Comparison of ENCODE assay signal across 8 cellular contexts in the genomic region with DNA sequence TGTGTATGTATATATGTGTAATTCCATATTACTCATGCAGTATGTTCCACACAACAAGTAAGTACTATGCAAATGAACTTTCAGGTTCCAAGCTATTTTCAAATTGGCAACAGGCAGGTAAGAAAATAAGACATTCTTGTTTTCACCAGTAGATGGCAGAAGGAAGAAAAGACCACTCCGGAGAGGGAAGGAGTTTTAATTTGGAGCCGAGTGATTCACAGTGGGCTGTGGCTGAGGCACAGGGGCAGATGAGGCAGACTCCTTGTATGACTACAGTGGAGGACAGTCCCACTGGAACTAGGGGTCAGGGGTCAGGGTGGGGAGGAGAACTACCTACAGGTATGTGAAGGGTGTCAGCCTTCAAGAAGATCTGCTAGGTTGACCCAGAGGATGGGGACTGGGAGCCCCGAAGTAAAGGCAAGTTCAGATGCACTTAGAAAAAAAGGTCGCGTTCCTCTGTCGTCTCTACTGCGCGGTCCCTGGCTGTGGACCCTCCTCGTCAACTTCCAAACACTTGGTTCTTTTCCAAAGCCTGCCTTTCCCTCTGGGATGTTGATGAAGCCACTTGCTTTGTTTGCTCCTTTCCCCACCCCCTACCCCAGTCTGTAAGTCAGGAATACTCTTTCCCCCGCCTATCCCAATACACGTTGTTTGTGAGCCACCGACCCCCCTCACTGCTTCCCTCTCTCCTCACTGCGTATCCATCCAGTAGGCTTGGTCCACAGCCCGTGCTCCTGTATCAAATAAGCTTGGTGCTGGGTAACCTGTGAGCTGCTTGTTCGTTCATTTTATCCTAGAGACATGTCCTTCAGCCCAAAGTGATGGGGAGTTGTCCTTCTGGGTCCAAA. TPM values are rescaled to one million over a fixed set of nuclear protein-coding genes. Genes with fewer than 3 reads are reported as not detected.
DNase-seq lines count a peak whose midpoint lies in the region; ATAC-seq and TF ChIP-seq lines count a peak whose summit lies in the region.

No MANE protein-coding gene starts in this region.

- POLR2A ChIA-PET in HEK293T (lab: Yijun Ruan, JAX), result interaction anchor here (0.8 to 3.4 kb wide), 5 partner anchors 40 to 118 kb away, joined by 3 to 24 read pairs (median 4); a partner anchor contains a TSS

- H3K4me1 ChIP-seq in DND-41 (ENCODE audit: insufficient read depth, low read length) (no peaks in the 10 kb centered on the region), esophagus squamous epithelium (peaks cover 0 to 48% (median 8%) of the 10 kb centered on the region in 3 donors), tibial artery (peaks cover 0 to 10% (median 0%) of the 10 kb centered on the region in 4 donors)

- H3K27ac Mint-ChIP-seq in natural killer cell treated with Interleukin-12 subunit alpha and Interleukin-12 subunit beta and Interleukin-15 and Interleukin-18, amount 100 ng/mL, for 72 hours, result no peak overlapping the region

- H2AFZ ChIP-seq in DND-41 (ENCODE audit: low read depth, low read length), result no peak overlapping the region

- DNase-seq in DND-41 (no peak), HEK293T (ENCODE audit: extremely low spot score) (peak; percentile 65), NCI-H446 treated with DMSO at 0.1 percent for 48 hours (lab: John Stamatoyannopoulos, UW) (peak; percentile 26), esophagus squamous epithelium (lab: John Stamatoyannopoulos, UW) (no peak), tibial artery (peak in 1 of 2 donors; percentile 72)
- DNase-seq in activated CD8-positive, alpha-beta memory T cell treated with anti-CD3 and anti-CD28 coated beads for 48 hours (ENCODE audit: low read depth in 2 of 3, low spot score in 2 of 3), result peak in 2 of 3 experiments; percentile 6 to 22
- no peak for DNase-seq in natural killer cell treated with Interleukin-12 subunit alpha and Interleukin-12 subunit beta and Interleukin-15 and Interleukin-18, amount 100 ng/mL, for 72 hours (ENCODE audit: low spot score)

- TF ChIP-seq CTCF in DND-41 (IDR thresholded peaks at IDR 0.05; ENCODE audit: borderline replicate concordance, extremely low read depth, low read length, poor library complexity, severe bottlenecking) (peak; percentile 67), esophagus squamous epithelium (IDR thresholded peaks at IDR 0.05) (peak; percentile 22 to 80 (median 56)), tibial artery (IDR thresholded peaks at IDR 0.05) (peak; percentile 54 to 71)

- H3K9me3 ChIP-seq in DND-41 (ENCODE audit: insufficient read depth, low read length, severe bottlenecking) (no peaks in the 10 kb centered on the region), esophagus squamous epithelium (no peaks in the 10 kb centered on the region), tibial artery (no peaks in the 10 kb centered on the region)

- no peaks in the 10 kb centered on the region for H3K9me3 Mint-ChIP-seq in natural killer cell treated with Interleukin-12 subunit alpha and Interleukin-12 subunit beta and Interleukin-15 and Interleukin-18, amount 100 ng/mL, for 72 hours

- H3K27ac ChIP-seq in DND-41 (ENCODE audit: low read length), result no peak overlapping the region
- H3K27ac ChIP-seq in esophagus squamous epithelium, result peak overlapping the region; percentile 3 to 72 (median 52)
- H3K27ac ChIP-seq in tibial artery, result no peak overlapping the region

- WGBS in esophagus squamous epithelium, 2 donors, result 54 to 62% methylated on average over 14 to 15 of the region's 15 CpGs

- no peaks in the 10 kb centered on the region for H3K27me3 Mint-ChIP-seq in natural killer cell treated with Interleukin-12 subunit alpha and Interleukin-12 subunit beta and Interleukin-15 and Interleukin-18, amount 100 ng/mL, for 72 hours

- TF ChIP-seq POLR2A in esophagus squamous epithelium (IDR thresholded peaks at IDR 0.05), result no peak

- no peak overlapping the region for H3K4me2 ChIP-seq in DND-41 (ENCODE audit: insufficient read depth, low read length)

- H3K4me1 Mint-ChIP-seq in natural killer cell treated with Interleukin-12 subunit alpha and Interleukin-12 subunit beta and Interleukin-15 and Interleukin-18, amount 100 ng/mL, for 72 hours (ENCODE audit: low read depth in 2 of 2), result peaks cover 0 to 3% of the 10 kb centered on the region in 2 donors

- CTCF ChIA-PET in HEK293T (lab: Yijun Ruan, JAX), result interaction anchor here (0.5 to 1.6 kb wide), 24 partner anchors 10 to 375 kb away, joined by 3 to 8 read pairs (median 4); a partner anchor contains a TSS

- H3K27me3 ChIP-seq in DND-41 (ENCODE audit: insufficient read depth, low read length, poor library complexity), result no peaks in the 10 kb centered on the region
- no peaks in the 10 kb centered on the region for H3K27me3 ChIP-seq in esophagus squamous epithelium
- H3K27me3 ChIP-seq in tibial artery, result no peaks in the 10 kb centered on the region

- no peaks in the 10 kb centered on the region for H4K20me1 ChIP-seq in DND-41 (ENCODE audit: insufficient read depth, low read length)

- H3K4me3 Mint-ChIP-seq in natural killer cell treated with Interleukin-12 subunit alpha and Interleukin-12 subunit beta and Interleukin-15 and Interleukin-18, amount 100 ng/mL, for 72 hours, result no peak overlapping the region

- ATAC-seq in DND-41 (ENCODE audit: insufficient read depth, low read depth) (peak; percentile 71), HG03139 (IDR thresholded peaks at IDR 0.05; ENCODE audit: unreplicated experiment) (no peak)
- ATAC-seq in natural killer cell treated with Interleukin-12 subunit alpha and Interleukin-12 subunit beta and Interleukin-15 and Interleukin-18, amount 100 ng/mL, for 72 hours, result peak; percentile 48 to 75

- no peaks in the 10 kb centered on the region for H3K79me2 ChIP-seq in DND-41 (ENCODE audit: insufficient read depth, low read length)

- no peak overlapping the region for H3K4me3 ChIP-seq in DND-41 (ENCODE audit: low read depth in 1 of 2, low read length in 2 of 2)
- H3K4me3 ChIP-seq in esophagus squamous epithelium, result no peak overlapping the region
- H3K4me3 ChIP-seq in tibial artery, result no peak overlapping the region

- H3K36me3 ChIP-seq in DND-41 (ENCODE audit: insufficient read depth, low read length), result peaks cover 16% of the 10 kb centered on the region
- H3K36me3 ChIP-seq in esophagus squamous epithelium, result peaks cover 0 to 21% (median 5%) of the 10 kb centered on the region in 3 donors
- peaks cover 0 to 18% (median 11%) of the 10 kb centered on the region in 3 donors for H3K36me3 ChIP-seq in tibial artery

- peaks cover 8% of the 10 kb centered on the region for H3K36me3 Mint-ChIP-seq in natural killer cell treated with Interleukin-12 subunit alpha and Interleukin-12 subunit beta and Interleukin-15 and Interleukin-18, amount 100 ng/mL, for 72 hours

- no peak overlapping the region for H3K9ac ChIP-seq in DND-41 (ENCODE audit: low read depth, low read length)

- intact Hi-C loops in esophagus squamous epithelium (cut with DNase I) (no loop called here), tibial artery (cut with DNase I; ENCODE audit: low total_unique reads) (loop anchor here (2.0 to 10.0 kb wide), 3 partner anchors 48 to 378 kb away; no protein-coding TSS in a partner anchor)

TF ChIP-seq in HEK293T, 16 proteins besides CTCF, POLR2A, EP300 and RAD21:
- TF ChIP-seq, protein P1, sequence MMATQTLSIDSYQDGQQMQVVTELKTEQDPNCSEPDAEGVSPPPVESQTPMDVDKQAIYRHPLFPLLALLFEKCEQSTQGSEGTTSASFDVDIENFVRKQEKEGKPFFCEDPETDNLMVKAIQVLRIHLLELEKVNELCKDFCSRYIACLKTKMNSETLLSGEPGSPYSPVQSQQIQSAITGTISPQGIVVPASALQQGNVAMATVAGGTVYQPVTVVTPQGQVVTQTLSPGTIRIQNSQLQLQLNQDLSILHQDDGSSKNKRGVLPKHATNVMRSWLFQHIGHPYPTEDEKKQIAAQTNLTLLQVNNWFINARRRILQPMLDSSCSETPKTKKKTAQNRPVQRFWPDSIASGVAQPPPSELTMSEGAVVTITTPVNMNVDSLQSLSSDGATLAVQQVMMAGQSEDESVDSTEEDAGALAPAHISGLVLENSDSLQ (IDR thresholded peaks at IDR 0.05), result no peak
- TF ChIP-seq BHLHE40 (IDR thresholded peaks at IDR 0.05; ENCODE audit: borderline replicate concordance) (no peak), FOXK2 (IDR thresholded peaks at IDR 0.05) (no peak), CTBP1 (IDR thresholded peaks at IDR 0.05; ENCODE audit: borderline replicate concordance) (no peak), SP1 (IDR thresholded peaks at IDR 0.05) (no peak), NFRKB (IDR thresholded peaks at IDR 0.05) (no peak), HDGF (IDR thresholded peaks at IDR 0.05; ENCODE audit: borderline replicate concordance) (no peak), FOXM1 (IDR thresholded peaks at IDR 0.05; ENCODE audit: borderline replicate concordance) (no peak), SUZ12 (IDR thresholded peaks at IDR 0.05) (no peak), FOXA1 (IDR thresholded peaks at IDR 0.05) (no peak)

RNA-seq across cellular contexts. Expression of a gene that starts 24.1 kb away (rescaled TPM):
- 10 to 100 TPM; 40.6 to 67.9 (median 55.3) TPM for total RNA-seq in esophagus squamous epithelium
- total RNA-seq in natural killer cell treated with Interleukin-12 subunit alpha and Interleukin-12 subunit beta and Interleukin-15 and Interleukin-18, amount 100 ng/mL, for 72 hours, result 10 to 100 TPM; 79.2 to 81.3 TPM

RNA-seq across cellular contexts. Expression of a gene that starts 51.8 kb away (rescaled TPM):
- 10 to 100 TPM in 1 of 4 donors, 1 to 10 TPM in 3; 2.5 to 14.1 (median 6.8) TPM for total RNA-seq in esophagus squamous epithelium
- total RNA-seq in natural killer cell treated with Interleukin-12 subunit alpha and Interleukin-12 subunit beta and Interleukin-15 and Interleukin-18, amount 100 ng/mL, for 72 hours, result 1 to 10 TPM in 1 of 2 donors, under 1 TPM in 1; 0.90 to 3.3 TPM

RNA-seq across cellular contexts. Expression of a gene that starts 54.1 kb away (rescaled TPM):
- total RNA-seq in esophagus squamous epithelium, result 10 to 100 TPM in 1 of 4 donors, 1 to 10 TPM in 3; 3.9 to 18.5 (median 8.5) TPM
- total RNA-seq in natural killer cell treated with Interleukin-12 subunit alpha and Interleukin-12 subunit beta and Interleukin-15 and Interleukin-18, amount 100 ng/mL, for 72 hours, result not detected

Comparison
In these comparisons a context has a peak if more than half of its experiments do, and no peak if none do; other contexts are left out.
1. DNase-seq: peak in HEK293T (single experiment), NCI-H446 treated with DMSO at 0.1 percent for 48 hours (single experiment) and activated CD8-positive, alpha-beta memory T cell treated with anti-CD3 and anti-CD28 coated beads for 48 hours (2 of 3); none in DND-41 (single experiment), esophagus squamous epithelium (single experiment) and natural killer cell treated with Interleukin-12 subunit alpha and Interleukin-12 subunit beta and Interleukin-15 and Interleukin-18, amount 100 ng/mL, for 72 hours (single experiment).
2. H3K27ac ChIP-seq: peak in esophagus squamous epithelium (4 of 4); none in DND-41 (single experiment) and tibial artery (0 of 2).
3. RNA of a gene that starts 54.1 kb away (total RNA-seq): 3.9 to 18.5 TPM in esophagus squamous epithelium; not detected in natural killer cell treated with Interleukin-12 subunit alpha and Interleukin-12 subunit beta and Interleukin-15 and Interleukin-18, amount 100 ng/mL, for 72 hours; every median in the first group is over 4 times any median in the second.
4. Peak in every context shown above with its lines, with median percentiles within 50 percentile points of each other: CTCF ChIP-seq.